ENCODE assay signal across 7 cellular contexts in the genomic region with DNA sequence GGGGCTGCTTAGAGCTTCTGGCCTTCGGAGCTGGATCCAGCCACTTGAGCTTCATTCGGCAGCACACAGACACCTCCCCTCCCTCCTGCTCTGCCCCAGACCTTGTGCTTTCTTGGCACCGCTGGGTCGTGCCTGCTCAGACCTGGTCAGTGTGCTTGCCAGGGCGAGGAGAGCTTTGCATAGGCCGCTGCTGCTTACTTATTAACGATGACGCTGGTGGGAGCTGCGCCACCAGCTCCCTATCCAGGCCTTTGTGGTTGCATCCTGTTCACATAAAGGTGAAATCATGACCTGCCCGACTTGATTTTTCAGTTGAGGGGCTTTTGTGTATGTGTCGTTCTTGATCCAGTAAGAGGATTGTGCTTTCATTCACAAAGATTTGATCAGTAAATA.
DNase-seq lines count a peak whose midpoint lies in the region; ATAC-seq, FAIRE-seq and TF ChIP-seq lines count a peak whose summit lies in the region.

No MANE protein-coding gene starts in this region.

- H3K79me2 ChIP-seq in GM23248 (ENCODE audit: insufficient read depth): no peaks in the 10 kb centered on the region

- no peaks in the 10 kb centered on the region for H3K9me2 ChIP-seq in GM23248 (ENCODE audit: insufficient read depth)

- peak; percentile 71 for ATAC-seq in GM18907 (IDR thresholded peaks at IDR 0.05; ENCODE audit: unreplicated experiment)
- peak; percentile 60 for ATAC-seq in HG02981 (IDR thresholded peaks at IDR 0.05; ENCODE audit: unreplicated experiment)
- ATAC-seq in thoracic aorta (ENCODE audit: insufficient number of reproducible peaks, low FRiP score, low read depth): no peak

- no peak overlapping the region for H2AFZ ChIP-seq in GM23248

- no peaks in the 10 kb centered on the region for H4K20me1 ChIP-seq in GM23248 (ENCODE audit: insufficient read depth)

- peaks cover 25% of the 10 kb centered on the region for H3K4me1 ChIP-seq in SJCRH30
- H3K4me1 ChIP-seq in thoracic aorta (ENCODE audit: control insufficient read depth in 1 of 2, low read depth in 2 of 2): peaks cover 4 to 29% of the 10 kb centered on the region in 2 donors
- no peaks in the 10 kb centered on the region for H3K4me1 ChIP-seq in GM23248 (ENCODE audit: insufficient read depth)

- 82 to 85% methylated on average over 11 of the region's 11 CpGs for WGBS in GM23248 (ENCODE audit: low coverage in 1 of 2, low lambda C conversion rate in 2 of 2, missing lambda C conversion rate in 2 of 2), 2 experiments

- no peak overlapping the region for H3K4me2 ChIP-seq in GM23248 (ENCODE audit: unreplicated experiment)

- FAIRE-seq in islet of Langerhans (lab: Jason Lieb, UNC): peak; percentile 87

- H3K27ac ChIP-seq in SJCRH30: peak overlapping the region; percentile 46
- H3K27ac ChIP-seq in thoracic aorta: peak overlapping the region; percentile 71 to 74
- no peak overlapping the region for H3K27ac ChIP-seq in GM23248

- no peaks in the 10 kb centered on the region for H3F3A ChIP-seq in GM23248 (ENCODE audit: insufficient read depth)

- no peaks in the 10 kb centered on the region for H3K27me3 ChIP-seq in SJCRH30
- H3K27me3 ChIP-seq in thoracic aorta (replicated peaks; ENCODE audit: insufficient read depth): no peaks in the 10 kb centered on the region
- no peaks in the 10 kb centered on the region for H3K27me3 ChIP-seq in GM23248 (replicated peaks; ENCODE audit: insufficient read depth)

- H3K36me3 ChIP-seq in SJCRH30 (no peaks in the 10 kb centered on the region), thoracic aorta (no peaks in the 10 kb centered on the region), GM23248 (ENCODE audit: low read depth) (no peaks in the 10 kb centered on the region)

- no peak for TF ChIP-seq CTCF in thoracic aorta (IDR thresholded peaks at IDR 0.05)

- no peak overlapping the region for H3K9ac ChIP-seq in GM23248

- peak overlapping the region; percentile 12; the same call in 1 of the 2 replicates for H3K4me3 ChIP-seq in SJCRH30
- H3K4me3 ChIP-seq in thoracic aorta: peak overlapping the region; percentile 52
- no peak overlapping the region for H3K4me3 ChIP-seq in GM23248

- in situ Hi-C loops in GM23248 (cut with MboI): no loop called here

- H3K9me3 ChIP-seq in SJCRH30 (replicated peaks): no peaks in the 10 kb centered on the region
- no peaks in the 10 kb centered on the region for H3K9me3 ChIP-seq in thoracic aorta
- H3K9me3 ChIP-seq in GM23248 (ENCODE audit: low read depth): no peaks in the 10 kb centered on the region

- DNase-seq in SJCRH30 (no peak), thoracic aorta (ENCODE audit: low spot score) (no peak), GM23248 (no peak)
- DNase-seq in activated naive CD4-positive, alpha-beta T cell treated with Interleukin-2 at 50 U/mL for 16 hours: no peak
